In genomic region chr11:117905524-117905923, GRCh38 we compare ENCODE assay signal across 21 cellular contexts. TPM values are rescaled to one million over a fixed set of nuclear protein-coding genes. Genes with fewer than 3 reads are reported as not detected.
"Had no signal": no experiment of that assay in that cellular context is flagged by ENCODE, and none has a peak within 500 bp of the region (broad histone marks: within the 10 kb centered on the region; RNA-seq: fewer than 3 reads in every experiment).

No MANE protein-coding gene starts in this region.

- H3K27ac Mint-ChIP-seq: activated CD8-positive, alpha-beta T cell treated with anti-CD3 and anti-CD28 coated beads, Interleukin-2, amount 10 ng/mL, durations not matched to agents 7 days and 5 days; activated naive CD8-positive, alpha-beta T cell; nephron progenitor cell had no signal

- H3K36me3 ChIP-seq: prostate gland, right atrium auricular region, stomach, upper lobe of left lung had no signal

- ATAC-seq: activated CD8-positive, alpha-beta T cell treated with anti-CD3 and anti-CD28 coated beads, Interleukin-2, amount 10 ng/mL, durations not matched to agents 7 days and 5 days; left lobe of liver had no signal

- H3K36me3 Mint-ChIP-seq: activated naive CD8-positive, alpha-beta T cell had no signal

- H3K27me3 Mint-ChIP-seq: activated naive CD8-positive, alpha-beta T cell had no signal

- H3K27ac ChIP-seq: prostate gland, right atrium auricular region, skin epidermis, stomach, testis, upper lobe of left lung had no signal

- H3K4me3 ChIP-seq: lung, prostate gland, right atrium auricular region, skin epidermis, stomach, testis, upper lobe of left lung had no signal

- H3K27me3 ChIP-seq: right atrium auricular region, testis, upper lobe of left lung had no signal

- H3K4me1 ChIP-seq: prostate gland had no signal

- DNase-seq: activated CD4-positive, alpha-beta T cell treated with anti-CD3 and anti-CD28 coated beads for 48 hours; activated CD4-positive, CD25-positive, alpha-beta regulatory T cell; activated CD8-positive, alpha-beta T cell treated with anti-CD3 and anti-CD28 coated beads, Interleukin-2, amount 10 ng/mL, durations not matched to agents 7 days and 5 days; amygdala; caudate nucleus; foreskin melanocyte; kidney; nephron progenitor cell; stomach; T-helper 9 cell; testis had no signal

- FAIRE-seq: kidney had no signal

- H3K9me3 Mint-ChIP-seq: nephron progenitor cell had no signal

- H3K9me3 ChIP-seq: prostate gland, right atrium auricular region, stomach, testis, upper lobe of left lung had no signal

- H3K4me3 Mint-ChIP-seq: activated CD8-positive, alpha-beta T cell treated with anti-CD3 and anti-CD28 coated beads, Interleukin-2, amount 10 ng/mL, durations not matched to agents 7 days and 5 days; activated naive CD8-positive, alpha-beta T cell; nephron progenitor cell had no signal

RNA-seq across cellular contexts. Expression of gene TMPRSS13, which starts 23.7 kb away (rescaled TPM):
- total RNA-seq: fibroblast of lung, myocyte, osteoblast, right atrium auricular region had no signal
- polyA plus RNA-seq: fibroblast of lung had no signal

RNA-seq across cellular contexts. Expression of gene FXYD6, which starts 29.1 kb away (rescaled TPM):
- total RNA-seq: osteoblast had no signal
